Comparison of ENCODE assay signal across 8 cellular contexts in genomic region chr15:41558400-41559238, GRCh38. TPM values are rescaled to one million over a fixed set of nuclear protein-coding genes. Genes with fewer than 3 reads are reported as not detected.
A peak's percentile ranks its signal among the peaks of the same experiment; 100 is the strongest.
DNase-seq lines count a peak whose midpoint lies in the region.

Gene TYRO3, plus strand, starts transcription at chr15:41559212. Its CDS starts 46 bp downstream, at chr15:41559258.

- H3K9me3 ChIP-seq in esophagus (ENCODE audit: control insufficient read depth in 2 of 2, insufficient read depth in 1 of 2, low read depth in 1 of 2, low read length in 1 of 2) (no peaks in the 10 kb centered on the region), muscle layer of duodenum (ENCODE audit: control insufficient read depth in 1 of 2, low read length in 2 of 2) (no peaks in the 10 kb centered on the region)

- H3K9me3 Mint-ChIP-seq in activated T-cell treated with anti-CD3 and anti-CD28 coated beads, Interleukin-2, amount 50 U/mL, for 24 hours, result no peaks in the 10 kb centered on the region

- peaks cover 21% of the 10 kb centered on the region for H3K4me1 Mint-ChIP-seq in activated T-cell treated with anti-CD3 and anti-CD28 coated beads, Interleukin-2, amount 50 U/mL, for 24 hours (ENCODE audit: low read depth)

- no peaks in the 10 kb centered on the region for H3K36me3 Mint-ChIP-seq in activated T-cell treated with anti-CD3 and anti-CD28 coated beads, Interleukin-2, amount 50 U/mL, for 24 hours (ENCODE audit: low read depth)

- DNase-seq in NCI-H2227 (lab: John Stamatoyannopoulos, UW; ENCODE audit: unreplicated experiment) (peak; percentile 65), NCI-H2227 treated with DMSO at 0.1 percent for 48 hours (lab: John Stamatoyannopoulos, UW) (no peak), NOMO-1 (lab: John Stamatoyannopoulos, UW; ENCODE audit: unreplicated experiment in 2 of 2) (peak; percentile 17 to 45), NCI-H2107 treated with DMSO at 0.1 percent for 48 hours (lab: John Stamatoyannopoulos, UW; ENCODE audit: unreplicated experiment) (no peak)
- peak; percentile 82 for DNase-seq in activated T-cell treated with anti-CD3 and anti-CD28 coated beads, Interleukin-2, amount 50 U/mL, for 24 hours
- peak; percentile 81 for DNase-seq in stimulated activated CD8-positive, alpha-beta memory T cell treated with anti-CD3 and anti-CD28 coated beads, Interleukin-4, amount 100 ng/mL, for 48 hours

- peaks cover 0 to 7% of the 10 kb centered on the region in 2 donors for H3K36me3 ChIP-seq in esophagus (ENCODE audit: control insufficient read depth in 2 of 2, insufficient read depth in 2 of 2, low read length in 1 of 2)
- no peaks in the 10 kb centered on the region for H3K36me3 ChIP-seq in muscle layer of duodenum (ENCODE audit: control insufficient read depth in 1 of 2, insufficient read depth in 2 of 2, low read length in 2 of 2)

- H3K27me3 Mint-ChIP-seq in activated T-cell treated with anti-CD3 and anti-CD28 coated beads, Interleukin-2, amount 50 U/mL, for 24 hours, result peaks cover 24% of the 10 kb centered on the region

- H3K27ac ChIP-seq in esophagus (ENCODE audit: low read depth in 2 of 2, low read length in 1 of 2) (peak within 1 kb of the TSS; percentile 62 to 79), muscle layer of duodenum (ENCODE audit: low read length) (no peak within 1 kb of the TSS)

- WGBS in esophagus, 2 donors, result 1% methylated on average over 52 to 80 of the region's 81 CpGs

- H3K4me3 ChIP-seq in esophagus (ENCODE audit: low read depth in 1 of 2, low read length in 2 of 2), result peak within 1 kb of the TSS; percentile 65 to 78
- H3K4me3 ChIP-seq in muscle layer of duodenum (ENCODE audit: low read depth in 1 of 2, low read length in 2 of 2), result peak within 1 kb of the TSS; percentile 57 to 61

- peaks cover 3 to 23% of the 10 kb centered on the region in 2 donors for H3K4me1 ChIP-seq in esophagus (ENCODE audit: control insufficient read depth in 2 of 2, insufficient read depth in 2 of 2, low read length in 1 of 2)
- peaks cover 17 to 43% of the 10 kb centered on the region in 2 donors for H3K4me1 ChIP-seq in muscle layer of duodenum (ENCODE audit: control insufficient read depth in 1 of 2, insufficient read depth in 2 of 2, low read length in 2 of 2)

- H3K4me3 Mint-ChIP-seq in activated T-cell treated with anti-CD3 and anti-CD28 coated beads, Interleukin-2, amount 50 U/mL, for 24 hours, result peak within 1 kb of the TSS; percentile 77

- H3K27ac Mint-ChIP-seq in activated T-cell treated with anti-CD3 and anti-CD28 coated beads, Interleukin-2, amount 50 U/mL, for 24 hours, result peak within 1 kb of the TSS; percentile 83

- no peaks in the 10 kb centered on the region for H3K27me3 ChIP-seq in esophagus (ENCODE audit: control insufficient read depth in 1 of 2, insufficient read depth in 2 of 2, low read length in 2 of 2)
- no peaks in the 10 kb centered on the region for H3K27me3 ChIP-seq in muscle layer of duodenum (ENCODE audit: low read depth, low read length)

RNA-seq across cellular contexts. Expression of gene TYRO3, which starts in this region (rescaled TPM):
- 10 to 100 TPM; 23.2 to 24.2 TPM for polyA plus RNA-seq in esophagus

Comparison
In these comparisons a context has a peak if more than half of its experiments do, and no peak if none do; other contexts are left out.
1. DNase-seq: peak in NCI-H2227 (single experiment), NOMO-1 (2 of 2), activated T-cell treated with anti-CD3 and anti-CD28 coated beads, Interleukin-2, amount 50 U/mL, for 24 hours (single experiment) and stimulated activated CD8-positive, alpha-beta memory T cell treated with anti-CD3 and anti-CD28 coated beads, Interleukin-4, amount 100 ng/mL, for 48 hours (single experiment); none in NCI-H2227 treated with DMSO at 0.1 percent for 48 hours (single experiment) and NCI-H2107 treated with DMSO at 0.1 percent for 48 hours (single experiment).